Comparison of ENCODE assay signal across 8 cellular contexts in the genomic region with DNA sequence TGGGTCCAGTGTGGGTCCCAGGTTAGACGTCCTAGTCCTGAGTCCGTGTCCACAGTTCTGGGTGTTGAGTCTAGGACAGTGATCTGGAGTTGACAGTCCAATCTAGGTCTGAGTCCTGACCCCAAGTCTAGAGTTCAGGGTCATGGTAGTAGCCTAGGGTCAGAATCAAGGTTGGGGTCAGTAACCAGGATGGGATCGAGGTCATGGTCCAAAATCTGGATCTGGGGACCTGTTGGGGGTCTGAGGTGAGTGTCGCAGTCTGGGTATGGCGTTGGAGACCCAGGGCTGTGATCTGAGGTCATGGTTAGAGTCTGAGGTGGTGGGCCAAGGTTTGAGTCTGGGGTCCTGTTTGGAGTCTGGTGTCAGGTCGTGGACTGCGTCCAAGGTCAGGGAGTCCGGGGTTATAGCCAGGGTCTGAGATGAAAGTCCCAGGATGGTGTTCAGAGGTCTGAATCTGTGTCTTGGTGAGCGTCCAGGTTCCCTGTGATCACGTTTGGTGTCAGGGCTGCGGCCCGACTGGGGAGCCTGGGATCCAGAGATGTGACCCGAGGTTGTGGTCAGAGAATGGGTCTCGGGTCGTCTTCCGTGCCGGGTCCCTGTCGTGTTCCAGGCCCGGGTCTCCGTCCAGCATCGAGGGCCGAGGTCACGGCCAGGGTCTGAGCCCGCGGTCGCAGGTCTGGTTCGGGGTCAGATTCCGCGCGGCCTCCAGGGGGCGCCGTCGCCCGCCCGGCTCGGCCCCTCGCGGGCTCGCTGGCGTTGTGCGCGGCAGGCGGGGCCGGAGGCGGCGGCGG. TPM values are rescaled to one million over a fixed set of nuclear protein-coding genes. Genes with fewer than 3 reads are reported as not detected.
DNase-seq lines count a peak whose midpoint lies in the region; ATAC-seq and TF ChIP-seq lines count a peak whose summit lies in the region.

No MANE protein-coding gene starts in this region.

- H3K36me3 ChIP-seq in ascending aorta: no peaks in the 10 kb centered on the region
- H3K36me3 ChIP-seq in sigmoid colon: peaks cover 0 to 5% (median 0%) of the 10 kb centered on the region in 4 donors

- H3K27ac Mint-ChIP-seq in T-helper 1 cell treated with Interleukin-12 subunit alpha and Interleukin-12 subunit beta and Interleukin-4 antibody, amounts not matched to agents 30 μg/mL and 1 μg/mL, for 36 hours: peak overlapping the region; percentile 76

- H3K4me1 ChIP-seq in ascending aorta (peaks cover 39 to 41% of the 10 kb centered on the region in 2 donors), sigmoid colon (peaks cover 0 to 71% (median 67%) of the 10 kb centered on the region in 4 donors)

- peaks cover 64% of the 10 kb centered on the region for H3K4me1 Mint-ChIP-seq in T-helper 1 cell treated with Interleukin-12 subunit alpha and Interleukin-12 subunit beta and Interleukin-4 antibody, amounts not matched to agents 30 μg/mL and 1 μg/mL, for 36 hours (ENCODE audit: low read depth)

- WGBS in sigmoid colon, 2 donors: 12 to 16% methylated on average over 47 of the region's 47 CpGs

- TF ChIP-seq CTCF in AG09309 (IDR thresholded peaks at IDR 0.05; ENCODE audit: control insufficient read depth, insufficient read depth, low read depth, low read length, missing control alignments) (peak; percentile 57), ascending aorta (IDR thresholded peaks at IDR 0.05) (peak; percentile 61 to 95 (median 72)), sigmoid colon (IDR thresholded peaks at IDR 0.05) (peak; percentile 60 to 70 (median 64))

- no peak for DNase-seq in AG09309 (ENCODE audit: low read depth)
- peak in 1 of 2 donors; percentile 85 for DNase-seq in ascending aorta (ENCODE audit: low spot score in 2 of 2)
- DNase-seq in hypothalamus (lab: John Stamatoyannopoulos, UW): peak in 43 of 51 donors; percentile 17 to 88 (median 54)
- DNase-seq in sigmoid colon: peak; percentile 88

- peak; percentile 72 for TF ChIP-seq RAD21 in Ishikawa (IDR thresholded peaks at IDR 0.05; ENCODE audit: low read depth)

- no peaks in the 10 kb centered on the region for H3K27me3 ChIP-seq in ascending aorta
- H3K27me3 ChIP-seq in sigmoid colon: no peaks in the 10 kb centered on the region

- peaks cover 36% of the 10 kb centered on the region for H3K36me3 Mint-ChIP-seq in T-helper 1 cell treated with Interleukin-12 subunit alpha and Interleukin-12 subunit beta and Interleukin-4 antibody, amounts not matched to agents 30 μg/mL and 1 μg/mL, for 36 hours (ENCODE audit: low read depth)

- TF ChIP-seq POLR2A in sigmoid colon (IDR thresholded peaks at IDR 0.05): no peak

- H3K4me3 Mint-ChIP-seq in T-helper 1 cell treated with Interleukin-12 subunit alpha and Interleukin-12 subunit beta and Interleukin-4 antibody, amounts not matched to agents 30 μg/mL and 1 μg/mL, for 36 hours: peak overlapping the region; percentile 81

- H3K9me3 Mint-ChIP-seq in T-helper 1 cell treated with Interleukin-12 subunit alpha and Interleukin-12 subunit beta and Interleukin-4 antibody, amounts not matched to agents 30 μg/mL and 1 μg/mL, for 36 hours: no peaks in the 10 kb centered on the region

- intact Hi-C loops in ascending aorta (cut with DNase I): loop anchor here (1.0 to 5.0 kb wide), 4 partner anchors 23 to 241 kb away; a partner anchor contains a TSS
- intact Hi-C loops in sigmoid colon (cut with DNase I): loop anchor here (1.0 to 5.0 kb wide), 4 partner anchors 22 to 241 kb away; a partner anchor contains a TSS

- H3K27ac ChIP-seq in ascending aorta: peak overlapping the region; percentile 73 to 80
- peak overlapping the region; percentile 72 to 80 (median 76) for H3K27ac ChIP-seq in sigmoid colon

- H3K4me3 ChIP-seq in AG09309 (ENCODE audit: control insufficient read depth, low read depth, low read length) (peak overlapping the region; percentile 37), ascending aorta (peak overlapping the region; percentile 23 to 39), sigmoid colon (peak overlapping the region in 3 of 4 donors; percentile 5 to 25 (median 24))

- no peaks in the 10 kb centered on the region for H3K27me3 Mint-ChIP-seq in T-helper 1 cell treated with Interleukin-12 subunit alpha and Interleukin-12 subunit beta and Interleukin-4 antibody, amounts not matched to agents 30 μg/mL and 1 μg/mL, for 36 hours (ENCODE audit: low read depth)

- TF ChIP-seq EP300 in Ishikawa (IDR thresholded peaks at IDR 0.05; ENCODE audit: borderline replicate concordance) (no peak), sigmoid colon (IDR thresholded peaks at IDR 0.05) (no peak)

- H3K9me3 ChIP-seq in ascending aorta (no peaks in the 10 kb centered on the region), sigmoid colon (no peaks in the 10 kb centered on the region)

- ATAC-seq in GM18907 (IDR thresholded peaks at IDR 0.05; ENCODE audit: unreplicated experiment): peak; percentile 40
- no peak for ATAC-seq in HG02884 (IDR thresholded peaks at IDR 0.05; ENCODE audit: unreplicated experiment)

TF ChIP-seq in Ishikawa, 13 proteins besides CTCF, POLR2A, EP300 and RAD21:
- TF ChIP-seq ZBTB7A (IDR thresholded peaks at IDR 0.05; ENCODE audit: low read depth): peak; percentile 93
- TF ChIP-seq EGR1 (IDR thresholded peaks at IDR 0.05): no peak

RNA-seq across cellular contexts. Expression of a gene that starts 0.4 kb away (rescaled TPM):
- total RNA-seq in ascending aorta (65.3 TPM), sigmoid colon (10 to 100 TPM; 32.1 to 48.2 (median 38.9) TPM)
- 100 to 1,000 TPM in 1 of 3 donors, 10 to 100 TPM in 2; 88.3 to 152 (median 92.0) TPM for polyA plus RNA-seq in sigmoid colon

RNA-seq across cellular contexts. Expression of a gene that starts 23.3 kb away (rescaled TPM):
- total RNA-seq in ascending aorta: 54.7 TPM
- 10 to 100 TPM; 23.9 to 45.7 (median 24.2) TPM for total RNA-seq in sigmoid colon
- 10 to 100 TPM in 2 of 3 donors, 1 to 10 TPM in 1; 9.0 to 42.2 (median 16.8) TPM for polyA plus RNA-seq in sigmoid colon

RNA-seq across cellular contexts. Expression of a gene that starts 37.5 kb away (rescaled TPM):
- total RNA-seq in ascending aorta (30.9 TPM), sigmoid colon (10 to 100 TPM; 20.0 to 37.7 (median 26.6) TPM)
- 10 to 100 TPM; 15.6 to 39.0 (median 21.3) TPM for polyA plus RNA-seq in sigmoid colon
